In the genomic region with DNA sequence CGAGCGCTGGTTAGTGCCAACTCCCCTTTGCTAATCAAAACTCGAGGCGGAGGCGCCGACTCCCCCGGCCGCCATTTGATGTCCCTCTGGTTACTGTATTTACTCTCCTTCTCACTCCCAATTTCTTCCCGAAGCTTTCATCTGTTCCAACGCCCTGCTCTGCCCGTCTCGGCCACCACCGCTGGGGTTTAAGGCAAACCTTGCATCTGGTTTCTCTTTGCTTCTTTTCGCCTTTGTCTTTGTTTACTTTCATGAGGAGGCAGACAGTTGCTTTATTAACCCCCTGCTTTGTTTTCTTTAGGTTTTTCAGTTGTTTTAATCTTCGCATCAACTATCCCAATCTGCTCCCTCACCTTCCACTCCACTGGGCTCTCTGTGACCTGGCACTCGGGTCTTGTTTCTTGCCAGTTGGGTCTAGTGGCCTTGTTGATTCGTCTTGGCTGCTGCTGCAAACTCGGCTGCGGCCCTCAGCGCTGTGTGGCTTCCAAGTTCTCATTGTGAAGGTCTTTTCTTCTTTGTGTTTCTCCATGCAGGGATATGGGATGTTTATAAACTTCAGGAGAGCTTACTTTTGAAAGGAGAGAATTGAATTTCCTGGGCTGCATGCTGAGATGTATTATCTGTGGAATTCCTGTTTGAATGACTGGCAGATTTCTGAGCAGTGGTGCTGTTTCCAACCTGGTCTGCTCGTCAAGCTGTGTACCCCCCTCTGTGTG, we compare ENCODE assay signal across 1 cellular context.
TF ChIP-seq lines count a peak whose summit lies in the region.

No MANE protein-coding gene starts in this region.

TF ChIP-seq in GM23338, 12 proteins besides CTCF, POLR2A, EP300 and RAD21 (continued from another document):
- TF ChIP-seq, protein P1, sequence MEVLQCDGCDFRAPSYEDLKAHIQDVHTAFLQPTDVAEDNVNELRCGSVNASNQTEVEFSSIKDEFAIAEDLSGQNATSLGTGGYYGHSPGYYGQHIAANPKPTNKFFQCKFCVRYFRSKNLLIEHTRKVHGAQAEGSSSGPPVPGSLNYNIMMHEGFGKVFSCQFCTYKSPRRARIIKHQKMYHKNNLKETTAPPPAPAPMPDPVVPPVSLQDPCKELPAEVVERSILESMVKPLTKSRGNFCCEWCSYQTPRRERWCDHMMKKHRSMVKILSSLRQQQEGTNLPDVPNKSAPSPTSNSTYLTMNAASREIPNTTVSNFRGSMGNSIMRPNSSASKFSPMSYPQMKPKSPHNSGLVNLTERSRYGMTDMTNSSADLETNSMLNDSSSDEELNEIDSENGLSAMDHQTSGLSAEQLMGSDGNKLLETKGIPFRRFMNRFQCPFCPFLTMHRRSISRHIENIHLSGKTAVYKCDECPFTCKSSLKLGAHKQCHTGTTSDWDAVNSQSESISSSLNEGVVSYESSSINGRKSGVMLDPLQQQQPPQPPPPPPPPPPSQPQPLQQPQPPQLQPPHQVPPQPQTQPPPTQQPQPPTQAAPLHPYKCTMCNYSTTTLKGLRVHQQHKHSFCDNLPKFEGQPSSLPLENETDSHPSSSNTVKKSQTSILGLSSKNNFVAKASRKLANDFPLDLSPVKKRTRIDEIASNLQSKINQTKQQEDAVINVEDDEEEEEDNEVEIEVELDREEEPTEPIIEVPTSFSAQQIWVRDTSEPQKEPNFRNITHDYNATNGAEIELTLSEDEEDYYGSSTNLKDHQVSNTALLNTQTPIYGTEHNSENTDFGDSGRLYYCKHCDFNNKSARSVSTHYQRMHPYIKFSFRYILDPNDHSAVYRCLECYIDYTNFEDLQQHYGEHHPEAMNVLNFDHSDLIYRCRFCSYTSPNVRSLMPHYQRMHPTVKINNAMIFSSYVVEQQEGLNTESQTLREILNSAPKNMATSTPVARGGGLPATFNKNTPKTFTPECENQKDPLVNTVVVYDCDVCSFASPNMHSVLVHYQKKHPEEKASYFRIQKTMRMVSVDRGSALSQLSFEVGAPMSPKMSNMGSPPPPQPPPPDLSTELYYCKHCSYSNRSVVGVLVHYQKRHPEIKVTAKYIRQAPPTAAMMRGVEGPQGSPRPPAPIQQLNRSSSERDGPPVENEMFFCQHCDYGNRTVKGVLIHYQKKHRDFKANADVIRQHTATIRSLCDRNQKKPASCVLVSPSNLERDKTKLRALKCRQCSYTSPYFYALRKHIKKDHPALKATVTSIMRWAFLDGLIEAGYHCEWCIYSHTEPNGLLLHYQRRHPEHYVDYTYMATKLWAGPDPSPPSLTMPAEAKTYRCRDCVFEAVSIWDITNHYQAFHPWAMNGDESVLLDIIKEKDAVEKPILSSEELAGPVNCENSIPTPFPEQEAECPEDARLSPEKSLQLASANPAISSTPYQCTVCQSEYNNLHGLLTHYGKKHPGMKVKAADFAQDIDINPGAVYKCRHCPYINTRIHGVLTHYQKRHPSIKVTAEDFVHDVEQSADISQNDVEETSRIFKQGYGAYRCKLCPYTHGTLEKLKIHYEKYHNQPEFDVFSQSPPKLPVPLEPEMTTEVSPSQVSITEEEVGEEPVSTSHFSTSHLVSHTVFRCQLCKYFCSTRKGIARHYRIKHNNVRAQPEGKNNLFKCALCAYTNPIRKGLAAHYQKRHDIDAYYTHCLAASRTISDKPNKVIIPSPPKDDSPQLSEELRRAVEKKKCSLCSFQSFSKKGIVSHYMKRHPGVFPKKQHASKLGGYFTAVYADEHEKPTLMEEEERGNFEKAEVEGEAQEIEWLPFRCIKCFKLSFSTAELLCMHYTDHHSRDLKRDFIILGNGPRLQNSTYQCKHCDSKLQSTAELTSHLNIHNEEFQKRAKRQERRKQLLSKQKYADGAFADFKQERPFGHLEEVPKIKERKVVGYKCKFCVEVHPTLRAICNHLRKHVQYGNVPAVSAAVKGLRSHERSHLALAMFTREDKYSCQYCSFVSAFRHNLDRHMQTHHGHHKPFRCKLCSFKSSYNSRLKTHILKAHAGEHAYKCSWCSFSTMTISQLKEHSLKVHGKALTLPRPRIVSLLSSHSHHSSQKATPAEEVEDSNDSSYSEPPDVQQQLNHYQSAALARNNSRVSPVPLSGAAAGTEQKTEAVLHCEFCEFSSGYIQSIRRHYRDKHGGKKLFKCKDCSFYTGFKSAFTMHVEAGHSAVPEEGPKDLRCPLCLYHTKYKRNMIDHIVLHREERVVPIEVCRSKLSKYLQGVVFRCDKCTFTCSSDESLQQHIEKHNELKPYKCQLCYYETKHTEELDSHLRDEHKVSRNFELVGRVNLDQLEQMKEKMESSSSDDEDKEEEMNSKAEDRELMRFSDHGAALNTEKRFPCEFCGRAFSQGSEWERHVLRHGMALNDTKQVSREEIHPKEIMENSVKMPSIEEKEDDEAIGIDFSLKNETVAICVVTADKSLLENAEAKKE (CRISPR knock-in tag; IDR thresholded peaks at IDR 0.05): peak; percentile 95
- TF ChIP-seq, protein P2, sequence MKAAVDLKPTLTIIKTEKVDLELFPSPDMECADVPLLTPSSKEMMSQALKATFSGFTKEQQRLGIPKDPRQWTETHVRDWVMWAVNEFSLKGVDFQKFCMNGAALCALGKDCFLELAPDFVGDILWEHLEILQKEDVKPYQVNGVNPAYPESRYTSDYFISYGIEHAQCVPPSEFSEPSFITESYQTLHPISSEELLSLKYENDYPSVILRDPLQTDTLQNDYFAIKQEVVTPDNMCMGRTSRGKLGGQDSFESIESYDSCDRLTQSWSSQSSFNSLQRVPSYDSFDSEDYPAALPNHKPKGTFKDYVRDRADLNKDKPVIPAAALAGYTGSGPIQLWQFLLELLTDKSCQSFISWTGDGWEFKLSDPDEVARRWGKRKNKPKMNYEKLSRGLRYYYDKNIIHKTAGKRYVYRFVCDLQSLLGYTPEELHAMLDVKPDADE (IDR thresholded peaks at IDR 0.05): no peak
- no peak for TF ChIP-seq NANOG (IDR thresholded peaks at IDR 0.05; ENCODE audit: borderline replicate concordance)
- no peak for TF ChIP-seq EZH2phosphoT487 (IDR thresholded peaks at IDR 0.05; ENCODE audit: unreplicated experiment)
- no peak for TF ChIP-seq STAT1 (IDR thresholded peaks at IDR 0.05; ENCODE audit: unreplicated experiment)
- 0 out of 2 replicates have a peak, but pooled peaks have one; percentile 24 for TF ChIP-seq CREB1 (CRISPR knock-in tag; IDR thresholded peaks at IDR 0.05; ENCODE audit: low read depth)
- TF ChIP-seq, protein P3, sequence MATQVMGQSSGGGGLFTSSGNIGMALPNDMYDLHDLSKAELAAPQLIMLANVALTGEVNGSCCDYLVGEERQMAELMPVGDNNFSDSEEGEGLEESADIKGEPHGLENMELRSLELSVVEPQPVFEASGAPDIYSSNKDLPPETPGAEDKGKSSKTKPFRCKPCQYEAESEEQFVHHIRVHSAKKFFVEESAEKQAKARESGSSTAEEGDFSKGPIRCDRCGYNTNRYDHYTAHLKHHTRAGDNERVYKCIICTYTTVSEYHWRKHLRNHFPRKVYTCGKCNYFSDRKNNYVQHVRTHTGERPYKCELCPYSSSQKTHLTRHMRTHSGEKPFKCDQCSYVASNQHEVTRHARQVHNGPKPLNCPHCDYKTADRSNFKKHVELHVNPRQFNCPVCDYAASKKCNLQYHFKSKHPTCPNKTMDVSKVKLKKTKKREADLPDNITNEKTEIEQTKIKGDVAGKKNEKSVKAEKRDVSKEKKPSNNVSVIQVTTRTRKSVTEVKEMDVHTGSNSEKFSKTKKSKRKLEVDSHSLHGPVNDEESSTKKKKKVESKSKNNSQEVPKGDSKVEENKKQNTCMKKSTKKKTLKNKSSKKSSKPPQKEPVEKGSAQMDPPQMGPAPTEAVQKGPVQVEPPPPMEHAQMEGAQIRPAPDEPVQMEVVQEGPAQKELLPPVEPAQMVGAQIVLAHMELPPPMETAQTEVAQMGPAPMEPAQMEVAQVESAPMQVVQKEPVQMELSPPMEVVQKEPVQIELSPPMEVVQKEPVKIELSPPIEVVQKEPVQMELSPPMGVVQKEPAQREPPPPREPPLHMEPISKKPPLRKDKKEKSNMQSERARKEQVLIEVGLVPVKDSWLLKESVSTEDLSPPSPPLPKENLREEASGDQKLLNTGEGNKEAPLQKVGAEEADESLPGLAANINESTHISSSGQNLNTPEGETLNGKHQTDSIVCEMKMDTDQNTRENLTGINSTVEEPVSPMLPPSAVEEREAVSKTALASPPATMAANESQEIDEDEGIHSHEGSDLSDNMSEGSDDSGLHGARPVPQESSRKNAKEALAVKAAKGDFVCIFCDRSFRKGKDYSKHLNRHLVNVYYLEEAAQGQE (IDR thresholded peaks at IDR 0.05; ENCODE audit: unreplicated experiment): no peak
- peak; percentile 74; the same call in 1 of the 2 replicates for TF ChIP-seq ZNF114 (CRISPR knock-in tag; IDR thresholded peaks at IDR 0.05)
- TF ChIP-seq POLR2AphosphoS5 (IDR thresholded peaks at IDR 0.05; ENCODE audit: low read depth): no peak
- TF ChIP-seq JUNB (IDR thresholded peaks at IDR 0.05; ENCODE audit: unreplicated experiment): no peak
